ENCODE assay signal across 12 cellular contexts in genomic region chr7:152924826-152925411, GRCh38.
DNase-seq lines count a peak whose midpoint lies in the region; ATAC-seq and TF ChIP-seq lines count a peak whose summit lies in the region.
"Had no signal": no experiment of that assay in that cellular context is flagged by ENCODE, and none has a peak within 500 bp of the region (broad histone marks: within the 10 kb centered on the region; RNA-seq: fewer than 3 reads in every experiment).

No MANE protein-coding gene starts in this region.

- CTCF ChIA-PET in CD8-positive, alpha-beta T cell (lab: Charles Lee), result no interaction called here

- POLR2A ChIA-PET in CD8-positive, alpha-beta T cell (lab: Charles Lee), result no interaction called here

- H3K27ac Mint-ChIP-seq in progenitor cell of endocrine pancreas, result no peak overlapping the region
- H3K27ac Mint-ChIP-seq in CD8-positive, alpha-beta T cell, result no peak overlapping the region
- H3K27ac Mint-ChIP-seq: activated CD8-positive, alpha-beta T cell treated with anti-CD3 and anti-CD28 coated beads for 36 hours had no signal

- no peak overlapping the region for H3K27ac ChIP-seq in CD8-positive, alpha-beta T cell (ENCODE audit: low read depth, low read length)

- DNase-seq in ELF-1 (ENCODE audit: low read depth, low spot score) (peak; percentile 29), astrocyte of the cerebellum (ENCODE audit: low read depth) (no peak), iPS-NIHi11 (ENCODE audit: low spot score) (peak; percentile 64), progenitor cell of endocrine pancreas (ENCODE audit: low spot score, unreplicated experiment) (no peak)
- no peak for DNase-seq in CD8-positive, alpha-beta T cell
- DNase-seq in stimulated activated CD4-positive, alpha-beta T cell treated with anti-CD3 and anti-CD28 coated beads, Interleukin-4, amount 100 ng/mL, for 1 hour, result no peak
- DNase-seq: activated CD8-positive, alpha-beta T cell treated with anti-CD3 and anti-CD28 coated beads for 36 hours; cerebellar nuclear complex; KBM-7; NCI-H146 had no signal

- no peaks in the 10 kb centered on the region for H3K4me1 Mint-ChIP-seq in progenitor cell of endocrine pancreas (ENCODE audit: low read depth)
- peaks cover 5% of the 10 kb centered on the region for H3K4me1 Mint-ChIP-seq in CD8-positive, alpha-beta T cell (ENCODE audit: low read depth)

- peaks cover 7% of the 10 kb centered on the region for H3K9me3 Mint-ChIP-seq in progenitor cell of endocrine pancreas (ENCODE audit: low read depth)
- H3K9me3 Mint-ChIP-seq in CD8-positive, alpha-beta T cell, result peaks cover 10% of the 10 kb centered on the region

- intact Hi-C loops in CD8-positive, alpha-beta T cell (cut with DNase I, micrococcal nuclease), result no loop called here

- no peaks in the 10 kb centered on the region for H3K9me3 ChIP-seq in CD8-positive, alpha-beta T cell (ENCODE audit: low read length)

- no peaks in the 10 kb centered on the region for H3K27me3 ChIP-seq in CD8-positive, alpha-beta T cell (ENCODE audit: insufficient read depth, low read length)

- H3K4me3 Mint-ChIP-seq in progenitor cell of endocrine pancreas (ENCODE audit: low read depth), result peak overlapping the region; percentile 73
- H3K4me3 Mint-ChIP-seq in CD8-positive, alpha-beta T cell, result no peak overlapping the region
- H3K4me3 Mint-ChIP-seq: activated CD8-positive, alpha-beta T cell treated with anti-CD3 and anti-CD28 coated beads for 36 hours had no signal

- no peaks in the 10 kb centered on the region for H3K4me1 ChIP-seq in CD8-positive, alpha-beta T cell (ENCODE audit: insufficient read depth, low read length)

- no peaks in the 10 kb centered on the region for H3K36me3 ChIP-seq in CD8-positive, alpha-beta T cell (ENCODE audit: insufficient read depth, low read length)

- no peaks in the 10 kb centered on the region for H3K36me3 Mint-ChIP-seq in progenitor cell of endocrine pancreas (ENCODE audit: insufficient read depth)
- no peaks in the 10 kb centered on the region for H3K36me3 Mint-ChIP-seq in CD8-positive, alpha-beta T cell

- peak overlapping the region; percentile 29 for H3K4me3 ChIP-seq in astrocyte of the cerebellum (ENCODE audit: low read depth, low read length)
- no peak overlapping the region for H3K4me3 ChIP-seq in CD8-positive, alpha-beta T cell (ENCODE audit: low read depth, low read length)

- in situ Hi-C loops in astrocyte of the cerebellum (cut with HindIII; ENCODE audit: low sequenced_read_pairs), result no loop called here

- no peak for TF ChIP-seq CTCF in astrocyte of the cerebellum (IDR thresholded peaks at IDR 0.05; ENCODE audit: low read depth, low read length, missing control alignments)
- no peak for TF ChIP-seq CTCF in progenitor cell of endocrine pancreas (IDR thresholded peaks at IDR 0.05; ENCODE audit: unreplicated experiment)
- no peak for TF ChIP-seq CTCF in CD8-positive, alpha-beta T cell (IDR thresholded peaks at IDR 0.05)

- ATAC-seq in CD8-positive, alpha-beta T cell, result no peak
- ATAC-seq in HG02610 (IDR thresholded peaks at IDR 0.05; ENCODE audit: unreplicated experiment) (no peak), HG02870 (IDR thresholded peaks at IDR 0.05; ENCODE audit: unreplicated experiment) (no peak)
- ATAC-seq: activated CD8-positive, alpha-beta T cell treated with anti-CD3 and anti-CD28 coated beads for 36 hours had no signal

- peaks cover 39% of the 10 kb centered on the region for H3K27me3 Mint-ChIP-seq in progenitor cell of endocrine pancreas
- H3K27me3 Mint-ChIP-seq in CD8-positive, alpha-beta T cell (ENCODE audit: low read depth), result peaks cover 35% of the 10 kb centered on the region

Comparison
In these comparisons a context has a peak if more than half of its experiments do, and no peak if none do; other contexts are left out.
1. DNase-seq: peak in ELF-1 (single experiment) and iPS-NIHi11 (single experiment); none in astrocyte of the cerebellum (single experiment), progenitor cell of endocrine pancreas (single experiment), CD8-positive, alpha-beta T cell (0 of 7) and stimulated activated CD4-positive, alpha-beta T cell treated with anti-CD3 and anti-CD28 coated beads, Interleukin-4, amount 100 ng/mL, for 1 hour (single experiment).